ENCODE assay signal across 24 cellular contexts in the genomic region with DNA sequence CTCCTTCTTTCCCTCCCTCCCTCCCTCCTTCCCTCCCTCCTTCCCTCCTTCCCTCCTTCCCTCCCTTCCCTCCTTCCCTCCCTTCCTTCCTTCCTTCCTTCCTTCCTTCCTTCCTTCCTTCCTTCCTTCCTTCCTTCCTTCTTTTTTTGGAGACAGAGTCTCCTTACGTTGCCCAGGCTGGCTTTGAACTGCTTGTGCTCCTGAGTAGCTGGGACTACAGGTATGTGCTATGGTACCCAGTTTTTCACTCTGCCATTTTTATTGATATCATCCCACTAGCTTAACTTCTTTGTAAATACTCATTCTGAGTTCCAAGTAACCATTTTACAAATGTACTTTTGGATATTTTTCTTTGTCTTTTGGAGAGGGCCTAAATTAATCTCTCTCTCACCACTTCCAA.
"Had no signal": no experiment of that assay in that cellular context is flagged by ENCODE, and none has a peak within 500 bp of the region (broad histone marks: within the 10 kb centered on the region; RNA-seq: fewer than 3 reads in every experiment).

No MANE protein-coding gene starts in this region.

- H3K4me1 Mint-ChIP-seq: naive thymus-derived CD4-positive, alpha-beta T cell; stimulated activated memory B cell treated with anti-CD40 and anti-IgM and Interleukin-4, amounts not matched to agents 10 μg/mL and 1 μg/mL and 100 μg/mL, for 72 hours; stimulated activated naive CD8-positive, alpha-beta T cell treated with anti-CD3 and anti-CD28 coated beads, Interleukin-15, amount 100 ng/mL, for 72 hours had no signal

- H3K36me3 ChIP-seq: left ventricle myocardium inferior, ovary, right atrium auricular region, right lobe of liver, transverse colon, upper lobe of left lung, vagina had no signal

- H3K36me3 Mint-ChIP-seq: naive thymus-derived CD4-positive, alpha-beta T cell; natural killer cell treated with Interleukin-12 subunit alpha and Interleukin-12 subunit beta and Interleukin-15 and Interleukin-18, amount 100 ng/mL, for 72 hours; stimulated activated memory B cell treated with anti-CD40 and anti-IgM and Interleukin-4, amounts not matched to agents 10 μg/mL and 1 μg/mL and 100 μg/mL, for 72 hours had no signal

- ATAC-seq: mucosa of descending colon; naive thymus-derived CD4-positive, alpha-beta T cell; natural killer cell treated with Interleukin-12 subunit alpha and Interleukin-12 subunit beta and Interleukin-15 and Interleukin-18, amount 100 ng/mL, for 72 hours; right lobe of liver; stimulated activated memory B cell treated with anti-CD40 and anti-IgM and Interleukin-4, amounts not matched to agents 10 μg/mL and 1 μg/mL and 100 μg/mL, for 72 hours; stimulated activated naive CD8-positive, alpha-beta T cell treated with anti-CD3 and anti-CD28 coated beads, Interleukin-15, amount 100 ng/mL, for 72 hours had no signal

- DNase-seq: islet precursor cell; left ventricle myocardium inferior; mesendoderm; midbrain; mucosa of descending colon; naive thymus-derived CD4-positive, alpha-beta T cell; ovary; right lobe of liver; stimulated activated CD4-positive, alpha-beta T cell treated with anti-CD3 and anti-CD28 coated beads, Interleukin-1b, Interleukin-23, amount 100 ng/mL, for 48 hours; stimulated activated CD4-positive, alpha-beta T cell treated with anti-CD3 and anti-CD28 coated beads, Interleukin-2, amount 100 ng/mL, for 48 hours; stimulated activated CD4-positive, alpha-beta T cell treated with anti-CD3 and anti-CD28 coated beads, Interleukin-4, amount 100 ng/mL, for 4 hours; stimulated activated CD8-positive, alpha-beta memory T cell treated with anti-CD3 and anti-CD28 coated beads, Interleukin-4, amount 100 ng/mL, for 48 hours; stimulated activated naive CD4-positive, alpha-beta T cell treated with Interleukin-2 at 50 U/mL for 16 hours; stimulated activated naive CD8-positive, alpha-beta T cell treated with anti-CD3 and anti-CD28 coated beads, Interleukin-15, amount 100 ng/mL, for 72 hours; substantia nigra; transverse colon; upper lobe of left lung had no signal

- H3K4me3 Mint-ChIP-seq: naive thymus-derived CD4-positive, alpha-beta T cell; natural killer cell treated with Interleukin-12 subunit alpha and Interleukin-12 subunit beta and Interleukin-15 and Interleukin-18, amount 100 ng/mL, for 72 hours; stimulated activated memory B cell treated with anti-CD40 and anti-IgM and Interleukin-4, amounts not matched to agents 10 μg/mL and 1 μg/mL and 100 μg/mL, for 72 hours; stimulated activated naive CD8-positive, alpha-beta T cell treated with anti-CD3 and anti-CD28 coated beads, Interleukin-15, amount 100 ng/mL, for 72 hours had no signal

- H3K4me3 ChIP-seq: left ventricle myocardium inferior, lung, mucosa of descending colon, ovary, right atrium auricular region, right lobe of liver, smooth muscle cell, transverse colon, upper lobe of left lung, vagina had no signal

- H3K27ac ChIP-seq: left ventricle myocardium inferior, ovary, right atrium auricular region, right lobe of liver, transverse colon, upper lobe of left lung, vagina had no signal

- H3K27ac Mint-ChIP-seq: naive thymus-derived CD4-positive, alpha-beta T cell; natural killer cell treated with Interleukin-12 subunit alpha and Interleukin-12 subunit beta and Interleukin-15 and Interleukin-18, amount 100 ng/mL, for 72 hours; progenitor cell of endocrine pancreas; stimulated activated memory B cell treated with anti-CD40 and anti-IgM and Interleukin-4, amounts not matched to agents 10 μg/mL and 1 μg/mL and 100 μg/mL, for 72 hours had no signal

- H3K27me3 ChIP-seq: ovary, right atrium auricular region, right lobe of liver, transverse colon, upper lobe of left lung, vagina had no signal

- H3K4me1 ChIP-seq: right atrium auricular region, right lobe of liver, transverse colon had no signal

- H3K27me3 Mint-ChIP-seq: progenitor cell of endocrine pancreas; stimulated activated naive CD8-positive, alpha-beta T cell treated with anti-CD3 and anti-CD28 coated beads, Interleukin-15, amount 100 ng/mL, for 72 hours had no signal

- H3K9me3 ChIP-seq: left ventricle myocardium inferior, mucosa of descending colon, ovary, right atrium auricular region, right lobe of liver, transverse colon, upper lobe of left lung, vagina had no signal

- H3K9me3 Mint-ChIP-seq: natural killer cell treated with Interleukin-12 subunit alpha and Interleukin-12 subunit beta and Interleukin-15 and Interleukin-18, amount 100 ng/mL, for 72 hours had no signal
